Comparison of ENCODE assay signal across 8 cellular contexts in genomic region chr2:100818003-100818605, GRCh38. TPM values are rescaled to one million over a fixed set of nuclear protein-coding genes. Genes with fewer than 3 reads are reported as not detected.
DNase-seq lines count a peak whose midpoint lies in the region; ATAC-seq and TF ChIP-seq lines count a peak whose summit lies in the region.

No MANE protein-coding gene starts in this region.

- peak overlapping the region; percentile 73 for H3K4me3 ChIP-seq in HUES6 (ENCODE audit: low read depth, low read length)
- H3K4me3 ChIP-seq in body of pancreas: peak overlapping the region in 1 of 2 donors; percentile 15
- H3K4me3 ChIP-seq in iPS-18c (ENCODE audit: insufficient read depth, low read depth, low read length): peak overlapping the region; percentile 52; the same call in 1 of the 2 replicates

- no peaks in the 10 kb centered on the region for H3K9me3 Mint-ChIP-seq in stimulated activated effector memory CD8-positive, alpha-beta T cell treated with anti-CD3 and anti-CD28 coated beads, Interleukin-12 subunit alpha, Interleukin-12 subunit beta, amount 100 ng/mL, for 72 hours

- intact Hi-C loops in body of pancreas (cut with DNase I): no loop called here

- H3K4me1 ChIP-seq in HUES6 (ENCODE audit: control insufficient read depth, insufficient read depth, low read length): no peaks in the 10 kb centered on the region
- peaks cover 42% of the 10 kb centered on the region for H3K4me1 ChIP-seq in body of pancreas

- H3K4me1 Mint-ChIP-seq in stimulated activated effector memory CD8-positive, alpha-beta T cell treated with anti-CD3 and anti-CD28 coated beads, Interleukin-12 subunit alpha, Interleukin-12 subunit beta, amount 100 ng/mL, for 72 hours: peaks cover 7% of the 10 kb centered on the region

- peak; percentile 2 for ATAC-seq in body of pancreas
- peak; percentile 29 for ATAC-seq in stimulated activated effector memory CD8-positive, alpha-beta T cell treated with anti-CD3 and anti-CD28 coated beads, Interleukin-12 subunit alpha, Interleukin-12 subunit beta, amount 100 ng/mL, for 72 hours
- ATAC-seq in GM19455 (IDR thresholded peaks at IDR 0.05; ENCODE audit: unreplicated experiment): no peak

- H3K27ac ChIP-seq in HUES6 (ENCODE audit: low read depth, low read length) (no peak overlapping the region), body of pancreas (peak overlapping the region; percentile 76 to 90 (median 83))

- H3K9ac ChIP-seq in HUES6 (ENCODE audit: low read length): peak overlapping the region; percentile 34

- no peak overlapping the region for H3K27ac Mint-ChIP-seq in stimulated activated effector memory CD8-positive, alpha-beta T cell treated with anti-CD3 and anti-CD28 coated beads, Interleukin-12 subunit alpha, Interleukin-12 subunit beta, amount 100 ng/mL, for 72 hours

- 24 to 25% methylated on average over 16 of the region's 16 CpGs for WGBS in body of pancreas, 2 donors

- no peak for TF ChIP-seq POLR2A in body of pancreas (IDR thresholded peaks at IDR 0.05)

- H3K4me3 Mint-ChIP-seq in stimulated activated effector memory CD8-positive, alpha-beta T cell treated with anti-CD3 and anti-CD28 coated beads, Interleukin-12 subunit alpha, Interleukin-12 subunit beta, amount 100 ng/mL, for 72 hours: peak overlapping the region; percentile 63

- H3K9me3 ChIP-seq in HUES6 (ENCODE audit: control insufficient read depth, insufficient read depth, low read depth, low read length) (no peaks in the 10 kb centered on the region), body of pancreas (no peaks in the 10 kb centered on the region), iPS-18c (ENCODE audit: control insufficient read depth, insufficient read depth, low read length) (no peaks in the 10 kb centered on the region)

- peaks cover 78% of the 10 kb centered on the region for H3K27me3 ChIP-seq in HUES6 (ENCODE audit: control insufficient read depth, insufficient read depth, low read length)
- no peaks in the 10 kb centered on the region for H3K27me3 ChIP-seq in body of pancreas

- no peaks in the 10 kb centered on the region for H3K36me3 Mint-ChIP-seq in stimulated activated effector memory CD8-positive, alpha-beta T cell treated with anti-CD3 and anti-CD28 coated beads, Interleukin-12 subunit alpha, Interleukin-12 subunit beta, amount 100 ng/mL, for 72 hours

- TF ChIP-seq CTCF in body of pancreas (IDR thresholded peaks at IDR 0.05): no peak

- H3K36me3 ChIP-seq in HUES6 (ENCODE audit: control insufficient read depth, insufficient read depth, low read length) (no peaks in the 10 kb centered on the region), body of pancreas (replicated peaks in 1 of 2; ENCODE audit: insufficient read depth in 1 of 2, low read depth in 2 of 2) (no peaks in the 10 kb centered on the region)

- DNase-seq in body of pancreas (no peak), NCI-H1092 treated with DMSO at 0.1 percent for 48 hours (lab: John Stamatoyannopoulos, UW) (no peak), 8988T (no peak)
- no peak for DNase-seq in stimulated activated effector memory CD8-positive, alpha-beta T cell treated with anti-CD3 and anti-CD28 coated beads, Interleukin-12 subunit alpha, Interleukin-12 subunit beta, amount 100 ng/mL, for 72 hours (ENCODE audit: low spot score in 2 of 2)
- DNase-seq in activated effector memory CD4-positive, alpha-beta T cell treated with anti-CD3 and anti-CD28 coated beads, Interleukin-2, amount 50 U/mL, for 16 hours: no peak

RNA-seq across cellular contexts. Expression of gene NPAS2, which starts 1.8 kb away (rescaled TPM):
- total RNA-seq in body of pancreas: 10 to 100 TPM; 32.7 to 51.7 TPM
